Comparison of ENCODE assay signal across 1 cellular context in the genomic region with DNA sequence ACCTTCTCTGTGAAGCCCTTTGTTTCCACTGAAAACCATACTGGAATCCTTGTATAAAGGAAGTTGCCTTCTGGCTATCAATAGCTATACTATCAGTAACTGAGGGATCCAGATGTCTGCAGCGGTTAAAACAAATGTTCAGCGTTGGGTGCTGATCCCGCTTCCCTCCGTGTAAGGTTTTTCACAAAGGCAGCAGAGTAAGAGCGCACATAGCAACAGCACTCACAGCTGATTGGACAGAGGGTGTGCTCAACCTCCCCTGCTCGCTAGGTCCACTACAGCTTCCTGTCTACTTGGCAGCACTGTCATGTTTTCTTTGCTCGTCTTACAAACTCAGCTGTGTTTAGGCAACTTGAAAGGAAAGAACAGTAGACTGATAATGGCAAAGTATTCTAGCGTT.
A peak's percentile ranks its signal among the peaks of the same experiment; 100 is the strongest.
TF ChIP-seq lines count a peak whose summit lies in the region.

No MANE protein-coding gene starts in this region.

TF ChIP-seq in HepG2, 621 proteins besides CTCF, POLR2A, EP300 and RAD21 (continued from another document and continues in another):
- no peak for TF ChIP-seq FOXC1 (CRISPR knock-in tag; IDR thresholded peaks at IDR 0.05; ENCODE audit: borderline replicate concordance)
- no peak for TF ChIP-seq KDM3A (CRISPR knock-in tag; IDR thresholded peaks at IDR 0.05; ENCODE audit: low read depth)
- TF ChIP-seq, protein P1, sequence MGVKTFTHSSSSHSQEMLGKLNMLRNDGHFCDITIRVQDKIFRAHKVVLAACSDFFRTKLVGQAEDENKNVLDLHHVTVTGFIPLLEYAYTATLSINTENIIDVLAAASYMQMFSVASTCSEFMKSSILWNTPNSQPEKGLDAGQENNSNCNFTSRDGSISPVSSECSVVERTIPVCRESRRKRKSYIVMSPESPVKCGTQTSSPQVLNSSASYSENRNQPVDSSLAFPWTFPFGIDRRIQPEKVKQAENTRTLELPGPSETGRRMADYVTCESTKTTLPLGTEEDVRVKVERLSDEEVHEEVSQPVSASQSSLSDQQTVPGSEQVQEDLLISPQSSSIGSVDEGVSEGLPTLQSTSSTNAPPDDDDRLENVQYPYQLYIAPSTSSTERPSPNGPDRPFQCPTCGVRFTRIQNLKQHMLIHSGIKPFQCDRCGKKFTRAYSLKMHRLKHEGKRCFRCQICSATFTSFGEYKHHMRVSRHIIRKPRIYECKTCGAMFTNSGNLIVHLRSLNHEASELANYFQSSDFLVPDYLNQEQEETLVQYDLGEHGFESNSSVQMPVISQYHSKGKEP (CRISPR knock-in tag; IDR thresholded peaks at IDR 0.05): no peak
- TF ChIP-seq SMC3 (IDR thresholded peaks at IDR 0.05; ENCODE audit: low read length): no peak
- TF ChIP-seq GMEB2 (CRISPR knock-in tag; IDR thresholded peaks at IDR 0.05; ENCODE audit: low read depth): no peak
- TF ChIP-seq MAZ (IDR thresholded peaks at IDR 0.05; ENCODE audit: borderline replicate concordance, low read depth, low read length): no peak
- TF ChIP-seq MAZ (CRISPR knock-in tag; IDR thresholded peaks at IDR 0.05; ENCODE audit: low read depth): no peak
- TF ChIP-seq ZNF737 (CRISPR knock-in tag; IDR thresholded peaks at IDR 0.05; ENCODE audit: borderline replicate concordance): no peak
- TF ChIP-seq, protein P2, sequence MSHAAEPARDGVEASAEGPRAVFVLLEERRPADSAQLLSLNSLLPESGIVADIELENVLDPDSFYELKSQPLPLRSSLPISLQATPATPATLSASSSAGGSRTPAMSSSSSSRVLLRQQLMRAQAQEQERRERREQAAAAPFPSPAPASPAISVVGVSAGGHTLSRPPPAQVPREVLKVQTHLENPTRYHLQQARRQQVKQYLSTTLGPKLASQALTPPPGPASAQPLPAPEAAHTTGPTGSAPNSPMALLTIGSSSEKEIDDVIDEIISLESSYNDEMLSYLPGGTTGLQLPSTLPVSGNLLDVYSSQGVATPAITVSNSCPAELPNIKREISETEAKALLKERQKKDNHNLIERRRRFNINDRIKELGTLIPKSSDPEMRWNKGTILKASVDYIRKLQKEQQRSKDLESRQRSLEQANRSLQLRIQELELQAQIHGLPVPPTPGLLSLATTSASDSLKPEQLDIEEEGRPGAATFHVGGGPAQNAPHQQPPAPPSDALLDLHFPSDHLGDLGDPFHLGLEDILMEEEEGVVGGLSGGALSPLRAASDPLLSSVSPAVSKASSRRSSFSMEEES (CRISPR knock-in tag; IDR thresholded peaks at IDR 0.05): no peak
- TF ChIP-seq HNRNPH1 (optimal IDR thresholded peaks at IDR 0.05; ENCODE audit: low read depth, low read length): no peak
- TF ChIP-seq MXD4 (CRISPR knock-in tag; IDR thresholded peaks at IDR 0.05): 0 out of 2 replicates have a peak, but pooled peaks have one; percentile 28
- no peak for TF ChIP-seq TFDP1 (CRISPR knock-in tag; IDR thresholded peaks at IDR 0.05; ENCODE audit: borderline replicate concordance)
- TF ChIP-seq, protein P3, sequence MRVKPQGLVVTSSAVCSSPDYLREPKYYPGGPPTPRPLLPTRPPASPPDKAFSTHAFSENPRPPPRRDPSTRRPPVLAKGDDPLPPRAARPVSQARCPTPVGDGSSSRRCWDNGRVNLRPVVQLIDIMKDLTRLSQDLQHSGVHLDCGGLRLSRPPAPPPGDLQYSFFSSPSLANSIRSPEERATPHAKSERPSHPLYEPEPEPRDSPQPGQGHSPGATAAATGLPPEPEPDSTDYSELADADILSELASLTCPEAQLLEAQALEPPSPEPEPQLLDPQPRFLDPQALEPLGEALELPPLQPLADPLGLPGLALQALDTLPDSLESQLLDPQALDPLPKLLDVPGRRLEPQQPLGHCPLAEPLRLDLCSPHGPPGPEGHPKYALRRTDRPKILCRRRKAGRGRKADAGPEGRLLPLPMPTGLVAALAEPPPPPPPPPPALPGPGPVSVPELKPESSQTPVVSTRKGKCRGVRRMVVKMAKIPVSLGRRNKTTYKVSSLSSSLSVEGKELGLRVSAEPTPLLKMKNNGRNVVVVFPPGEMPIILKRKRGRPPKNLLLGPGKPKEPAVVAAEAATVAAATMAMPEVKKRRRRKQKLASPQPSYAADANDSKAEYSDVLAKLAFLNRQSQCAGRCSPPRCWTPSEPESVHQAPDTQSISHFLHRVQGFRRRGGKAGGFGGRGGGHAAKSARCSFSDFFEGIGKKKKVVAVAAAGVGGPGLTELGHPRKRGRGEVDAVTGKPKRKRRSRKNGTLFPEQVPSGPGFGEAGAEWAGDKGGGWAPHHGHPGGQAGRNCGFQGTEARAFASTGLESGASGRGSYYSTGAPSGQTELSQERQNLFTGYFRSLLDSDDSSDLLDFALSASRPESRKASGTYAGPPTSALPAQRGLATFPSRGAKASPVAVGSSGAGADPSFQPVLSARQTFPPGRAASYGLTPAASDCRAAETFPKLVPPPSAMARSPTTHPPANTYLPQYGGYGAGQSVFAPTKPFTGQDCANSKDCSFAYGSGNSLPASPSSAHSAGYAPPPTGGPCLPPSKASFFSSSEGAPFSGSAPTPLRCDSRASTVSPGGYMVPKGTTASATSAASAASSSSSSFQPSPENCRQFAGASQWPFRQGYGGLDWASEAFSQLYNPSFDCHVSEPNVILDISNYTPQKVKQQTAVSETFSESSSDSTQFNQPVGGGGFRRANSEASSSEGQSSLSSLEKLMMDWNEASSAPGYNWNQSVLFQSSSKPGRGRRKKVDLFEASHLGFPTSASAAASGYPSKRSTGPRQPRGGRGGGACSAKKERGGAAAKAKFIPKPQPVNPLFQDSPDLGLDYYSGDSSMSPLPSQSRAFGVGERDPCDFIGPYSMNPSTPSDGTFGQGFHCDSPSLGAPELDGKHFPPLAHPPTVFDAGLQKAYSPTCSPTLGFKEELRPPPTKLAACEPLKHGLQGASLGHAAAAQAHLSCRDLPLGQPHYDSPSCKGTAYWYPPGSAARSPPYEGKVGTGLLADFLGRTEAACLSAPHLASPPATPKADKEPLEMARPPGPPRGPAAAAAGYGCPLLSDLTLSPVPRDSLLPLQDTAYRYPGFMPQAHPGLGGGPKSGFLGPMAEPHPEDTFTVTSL (CRISPR knock-in tag; IDR thresholded peaks at IDR 0.05; ENCODE audit: borderline replicate concordance): no peak
- TF ChIP-seq ZNF530 (CRISPR knock-in tag; IDR thresholded peaks at IDR 0.05; ENCODE audit: low read depth): no peak
- no peak for TF ChIP-seq ZNF224 (CRISPR knock-in tag; IDR thresholded peaks at IDR 0.05)
- TF ChIP-seq, protein P4, sequence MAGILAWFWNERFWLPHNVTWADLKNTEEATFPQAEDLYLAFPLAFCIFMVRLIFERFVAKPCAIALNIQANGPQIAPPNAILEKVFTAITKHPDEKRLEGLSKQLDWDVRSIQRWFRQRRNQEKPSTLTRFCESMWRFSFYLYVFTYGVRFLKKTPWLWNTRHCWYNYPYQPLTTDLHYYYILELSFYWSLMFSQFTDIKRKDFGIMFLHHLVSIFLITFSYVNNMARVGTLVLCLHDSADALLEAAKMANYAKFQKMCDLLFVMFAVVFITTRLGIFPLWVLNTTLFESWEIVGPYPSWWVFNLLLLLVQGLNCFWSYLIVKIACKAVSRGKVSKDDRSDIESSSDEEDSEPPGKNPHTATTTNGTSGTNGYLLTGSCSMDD (CRISPR knock-in tag; IDR thresholded peaks at IDR 0.05): no peak
- TF ChIP-seq, protein P5, sequence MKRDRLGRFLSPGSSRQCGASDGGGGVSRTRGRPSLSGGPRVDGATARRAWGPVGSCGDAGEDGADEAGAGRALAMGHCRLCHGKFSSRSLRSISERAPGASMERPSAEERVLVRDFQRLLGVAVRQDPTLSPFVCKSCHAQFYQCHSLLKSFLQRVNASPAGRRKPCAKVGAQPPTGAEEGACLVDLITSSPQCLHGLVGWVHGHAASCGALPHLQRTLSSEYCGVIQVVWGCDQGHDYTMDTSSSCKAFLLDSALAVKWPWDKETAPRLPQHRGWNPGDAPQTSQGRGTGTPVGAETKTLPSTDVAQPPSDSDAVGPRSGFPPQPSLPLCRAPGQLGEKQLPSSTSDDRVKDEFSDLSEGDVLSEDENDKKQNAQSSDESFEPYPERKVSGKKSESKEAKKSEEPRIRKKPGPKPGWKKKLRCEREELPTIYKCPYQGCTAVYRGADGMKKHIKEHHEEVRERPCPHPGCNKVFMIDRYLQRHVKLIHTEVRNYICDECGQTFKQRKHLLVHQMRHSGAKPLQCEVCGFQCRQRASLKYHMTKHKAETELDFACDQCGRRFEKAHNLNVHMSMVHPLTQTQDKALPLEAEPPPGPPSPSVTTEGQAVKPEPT (CRISPR knock-in tag; IDR thresholded peaks at IDR 0.05; ENCODE audit: low read depth): no peak
- no peak for TF ChIP-seq NFATC3 (CRISPR knock-in tag; IDR thresholded peaks at IDR 0.05)
- no peak for TF ChIP-seq ZNF567 (CRISPR knock-in tag; IDR thresholded peaks at IDR 0.05; ENCODE audit: borderline replicate concordance)
- TF ChIP-seq NFIB (CRISPR knock-in tag; IDR thresholded peaks at IDR 0.05; ENCODE audit: borderline replicate concordance): no peak
- no peak for TF ChIP-seq ZNF619 (CRISPR knock-in tag; IDR thresholded peaks at IDR 0.05)
- no peak for TF ChIP-seq ZNF652 (CRISPR knock-in tag; IDR thresholded peaks at IDR 0.05; ENCODE audit: borderline replicate concordance, low read depth)
- TF ChIP-seq RELA (CRISPR knock-in tag; IDR thresholded peaks at IDR 0.05): no peak
- TF ChIP-seq, protein P6, sequence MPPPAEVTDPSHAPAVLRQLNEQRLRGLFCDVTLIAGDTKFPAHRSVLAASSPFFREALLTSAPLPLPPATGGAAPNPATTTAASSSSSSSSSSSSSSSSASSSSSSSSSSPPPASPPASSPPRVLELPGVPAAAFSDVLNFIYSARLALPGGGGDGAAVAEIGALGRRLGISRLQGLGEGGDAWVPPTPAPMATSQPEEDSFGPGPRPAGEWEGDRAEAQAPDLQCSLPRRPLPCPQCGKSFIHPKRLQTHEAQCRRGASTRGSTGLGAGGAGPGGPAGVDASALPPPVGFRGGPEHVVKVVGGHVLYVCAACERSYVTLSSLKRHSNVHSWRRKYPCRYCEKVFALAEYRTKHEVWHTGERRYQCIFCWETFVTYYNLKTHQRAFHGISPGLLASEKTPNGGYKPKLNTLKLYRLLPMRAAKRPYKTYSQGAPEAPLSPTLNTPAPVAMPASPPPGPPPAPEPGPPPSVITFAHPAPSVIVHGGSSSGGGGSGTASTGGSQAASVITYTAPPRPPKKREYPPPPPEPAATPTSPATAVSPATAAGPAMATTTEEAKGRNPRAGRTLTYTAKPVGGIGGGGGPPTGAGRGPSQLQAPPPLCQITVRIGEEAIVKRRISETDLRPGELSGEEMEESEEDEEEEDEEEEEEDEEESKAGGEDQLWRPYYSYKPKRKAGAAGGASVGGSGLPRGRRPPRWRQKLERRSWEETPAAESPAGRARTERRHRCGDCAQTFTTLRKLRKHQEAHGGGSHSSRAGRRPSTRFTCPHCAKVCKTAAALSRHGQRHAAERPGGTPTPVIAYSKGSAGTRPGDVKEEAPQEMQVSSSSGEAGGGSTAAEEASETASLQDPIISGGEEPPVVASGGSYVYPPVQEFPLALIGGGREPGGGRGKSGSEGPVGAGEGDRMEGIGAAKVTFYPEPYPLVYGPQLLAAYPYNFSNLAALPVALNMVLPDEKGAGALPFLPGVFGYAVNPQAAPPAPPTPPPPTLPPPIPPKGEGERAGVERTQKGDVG (CRISPR knock-in tag; IDR thresholded peaks at IDR 0.05; ENCODE audit: borderline replicate concordance): no peak
- TF ChIP-seq NCOR1 (IDR thresholded peaks at IDR 0.05; ENCODE audit: borderline replicate concordance, low read length): no peak
- TF ChIP-seq ZFP36L1 (CRISPR knock-in tag; IDR thresholded peaks at IDR 0.05): no peak
- no peak for TF ChIP-seq BCLAF1 (IDR thresholded peaks at IDR 0.05)
- no peak for TF ChIP-seq BRCA1 (CRISPR knock-in tag; IDR thresholded peaks at IDR 0.05)
- TF ChIP-seq ZNF549 (CRISPR knock-in tag; IDR thresholded peaks at IDR 0.05): no peak
- TF ChIP-seq DNMT3B (CRISPR knock-in tag; conservative IDR thresholded peaks at IDR 0.05): no peak
- TF ChIP-seq CBFB (CRISPR knock-in tag; IDR thresholded peaks at IDR 0.05): no peak
- TF ChIP-seq NONO (IDR thresholded peaks at IDR 0.05): no peak
- no peak for TF ChIP-seq NONO (CRISPR knock-in tag; conservative IDR thresholded peaks at IDR 0.05)
- no peak for TF ChIP-seq NCOA5 (CRISPR knock-in tag; IDR thresholded peaks at IDR 0.05)
- no peak for TF ChIP-seq PCBP2 (optimal IDR thresholded peaks at IDR 0.05; ENCODE audit: low read depth, low read length, poor library complexity, severe bottlenecking)
- TF ChIP-seq SALL1 (CRISPR knock-in tag; IDR thresholded peaks at IDR 0.05): no peak
